In genomic region chr11:116725434-116726221, GRCh38 we compare ENCODE assay signal across 14 cellular contexts. TPM values are rescaled to one million over a fixed set of nuclear protein-coding genes. Genes with fewer than 3 reads are reported as not detected.
A peak's percentile ranks its signal among the peaks of the same experiment; 100 is the strongest.
DNase-seq lines count a peak whose midpoint lies in the region; ATAC-seq, FAIRE-seq and TF ChIP-seq lines count a peak whose summit lies in the region.
"Had no signal": no experiment of that assay in that cellular context is flagged by ENCODE, and none has a peak within 500 bp of the region (broad histone marks: within the 10 kb centered on the region; RNA-seq: fewer than 3 reads in every experiment).

No MANE protein-coding gene starts in this region.

- ATAC-seq in left lobe of liver, result peak; percentile 91
- no peak for ATAC-seq in natural killer cell treated with Interleukin-12 subunit alpha and Interleukin-12 subunit beta and Interleukin-15 and Interleukin-18, amount 100 ng/mL, for 72 hours
- ATAC-seq: HCT116 had no signal

- WGBS in small intestine, 3 donors, result 27 to 58% (median 42%) methylated on average over 19 of the region's 19 CpGs

- H3K9me3 ChIP-seq in small intestine (ENCODE audit: control insufficient read depth, low read depth), result no peaks in the 10 kb centered on the region
- no peaks in the 10 kb centered on the region for H3K9me3 ChIP-seq in tibial artery
- H3K9me3 ChIP-seq: Caco-2 had no signal

- H3K36me3 Mint-ChIP-seq in natural killer cell treated with Interleukin-12 subunit alpha and Interleukin-12 subunit beta and Interleukin-15 and Interleukin-18, amount 100 ng/mL, for 72 hours, result no peaks in the 10 kb centered on the region

- peaks cover 7 to 15% of the 10 kb centered on the region in 2 donors for H3K27me3 Mint-ChIP-seq in natural killer cell treated with Interleukin-12 subunit alpha and Interleukin-12 subunit beta and Interleukin-15 and Interleukin-18, amount 100 ng/mL, for 72 hours

- H3K27ac Mint-ChIP-seq in natural killer cell treated with Interleukin-12 subunit alpha and Interleukin-12 subunit beta and Interleukin-15 and Interleukin-18, amount 100 ng/mL, for 72 hours, result no peak overlapping the region

- no peak overlapping the region for H3K4me3 Mint-ChIP-seq in natural killer cell treated with Interleukin-12 subunit alpha and Interleukin-12 subunit beta and Interleukin-15 and Interleukin-18, amount 100 ng/mL, for 72 hours

- no peaks in the 10 kb centered on the region for H3K4me1 Mint-ChIP-seq in natural killer cell treated with Interleukin-12 subunit alpha and Interleukin-12 subunit beta and Interleukin-15 and Interleukin-18, amount 100 ng/mL, for 72 hours (ENCODE audit: low read depth in 2 of 2)

- H3K27ac ChIP-seq in small intestine (ENCODE audit: low read depth in 1 of 2, low read length in 1 of 2) (no peak overlapping the region), tibial artery (no peak overlapping the region)
- H3K27ac ChIP-seq: RWPE1 had no signal

- DNase-seq in H7 (peak; percentile 74), brain pericyte (ENCODE audit: low read depth, low spot score) (peak; percentile 25), left lobe of liver (ENCODE audit: low spot score) (peak; percentile 88), small intestine (peak; percentile 65), hippocampal formation (lab: John Stamatoyannopoulos, UW) (no peak), D341Med (ENCODE audit: low spot score) (no peak), tibial artery (no peak)
- no peak for DNase-seq in natural killer cell treated with Interleukin-12 subunit alpha and Interleukin-12 subunit beta and Interleukin-15 and Interleukin-18, amount 100 ng/mL, for 72 hours (ENCODE audit: low spot score)
- DNase-seq: Caco-2, KG1 had no signal

- intact Hi-C loops in tibial artery (cut with DNase I; ENCODE audit: low total_unique reads), result no loop called here

- H3K4me3 ChIP-seq in H7 (ENCODE audit: insufficient read depth, low read depth, low read length) (no peak overlapping the region), small intestine (ENCODE audit: low read depth in 1 of 2, low read length in 2 of 2) (no peak overlapping the region), tibial artery (no peak overlapping the region)
- H3K4me3 ChIP-seq: lung had no signal

- FAIRE-seq in small intestine (lab: Jason Lieb, UNC), result no peak
- FAIRE-seq: TTC549 had no signal

- TF ChIP-seq CTCF in tibial artery (IDR thresholded peaks at IDR 0.05), result no peak

- H3K36me3 ChIP-seq in H7 (replicated peaks; ENCODE audit: control insufficient read depth, insufficient read depth, low read length), result no peaks in the 10 kb centered on the region
- no peaks in the 10 kb centered on the region for H3K36me3 ChIP-seq in small intestine (ENCODE audit: control insufficient read depth in 2 of 2, insufficient read depth in 2 of 2, low read length in 2 of 2)
- H3K36me3 ChIP-seq in tibial artery, result no peaks in the 10 kb centered on the region

- H3K27me3 ChIP-seq in H7 (ENCODE audit: control insufficient read depth, insufficient read depth, low read length), result no peaks in the 10 kb centered on the region; the same call in 1 of the 2 replicates
- no peaks in the 10 kb centered on the region for H3K27me3 ChIP-seq in small intestine (ENCODE audit: control insufficient read depth in 2 of 2, insufficient read depth in 2 of 2, low read length in 2 of 2)
- peaks cover 0 to 19% of the 10 kb centered on the region in 2 donors for H3K27me3 ChIP-seq in tibial artery

- H3K9me3 Mint-ChIP-seq in natural killer cell treated with Interleukin-12 subunit alpha and Interleukin-12 subunit beta and Interleukin-15 and Interleukin-18, amount 100 ng/mL, for 72 hours, result no peaks in the 10 kb centered on the region

- no peaks in the 10 kb centered on the region for H3K4me1 ChIP-seq in small intestine (ENCODE audit: control insufficient read depth in 2 of 2, insufficient read depth in 1 of 2, low read depth in 1 of 2, low read length in 1 of 2)
- H3K4me1 ChIP-seq in tibial artery, result peaks cover 0 to 12% (median 9%) of the 10 kb centered on the region in 4 donors
- H3K4me1 ChIP-seq: Caco-2 had no signal

RNA-seq across cellular contexts. Expression of gene BUD13, which starts 47.2 kb away (rescaled TPM):
- total RNA-seq in H7 (2014; rRNA removed; shearing (Covaris generic)), result 31.1 and 33.2 TPM in 2 replicates
- 4.7 TPM for total RNA-seq in left lobe of liver
- 10 to 100 TPM; 13.6 to 29.1 (median 18.4) TPM for polyA plus RNA-seq in small intestine
- total RNA-seq in natural killer cell treated with Interleukin-12 subunit alpha and Interleukin-12 subunit beta and Interleukin-15 and Interleukin-18, amount 100 ng/mL, for 72 hours, result 10 to 100 TPM; 23.1 to 25.0 TPM

Comparison
In these comparisons a context has a peak if more than half of its experiments do, and no peak if none do; other contexts are left out.
1. DNase-seq: peak in H7 (single experiment), brain pericyte (single experiment), left lobe of liver (single experiment) and small intestine (single experiment); none in hippocampal formation (0 of 2), D341Med (single experiment), natural killer cell treated with Interleukin-12 subunit alpha and Interleukin-12 subunit beta and Interleukin-15 and Interleukin-18, amount 100 ng/mL, for 72 hours (single experiment) and tibial artery (0 of 2).